29 cellular contexts compared by ENCODE assay signal in genomic region chrX:117843749-117844148, GRCh38.
"Had no signal": no experiment of that assay in that cellular context is flagged by ENCODE, and none has a peak within 500 bp of the region (broad histone marks: within the 10 kb centered on the region; RNA-seq: fewer than 3 reads in every experiment).

No MANE protein-coding gene starts in this region.

- ATAC-seq: natural killer cell; psoas muscle; right cardiac atrium; right lobe of liver; stimulated activated memory B cell treated with anti-CD40 and anti-IgM and Interleukin-4, amounts not matched to agents 10 μg/mL and 1 μg/mL and 100 μg/mL, for 72 hours; stimulated activated naive CD8-positive, alpha-beta T cell treated with anti-CD3 and anti-CD28 coated beads, Interleukin-15, amount 100 ng/mL, for 72 hours; stimulated activated naive CD8-positive, alpha-beta T cell treated with anti-CD3 and anti-CD28 coated beads, Interleukin-15, Interleukin-2, amounts not matched to agents 100 U/mL and 50 U/mL, for 24 hours; upper lobe of right lung had no signal

- H3K36me3 Mint-ChIP-seq: natural killer cell; neural progenitor cell; stimulated activated memory B cell treated with anti-CD40 and anti-IgM and Interleukin-4, amounts not matched to agents 10 μg/mL and 1 μg/mL and 100 μg/mL, for 72 hours; type B pancreatic cell had no signal

- H3K4me1 Mint-ChIP-seq: natural killer cell; nephron; stimulated activated memory B cell treated with anti-CD40 and anti-IgM and Interleukin-4, amounts not matched to agents 10 μg/mL and 1 μg/mL and 100 μg/mL, for 72 hours; stimulated activated naive CD8-positive, alpha-beta T cell treated with anti-CD3 and anti-CD28 coated beads, Interleukin-15, amount 100 ng/mL, for 72 hours had no signal

- H3K27ac ChIP-seq: neural progenitor cell, ovary, parathyroid adenoma, psoas muscle, right lobe of liver, sigmoid colon, suprapubic skin, testis, tibial artery, transverse colon, upper lobe of right lung, uterus had no signal

- H3K4me3 Mint-ChIP-seq: natural killer cell; nephron; neural progenitor cell; stimulated activated memory B cell treated with anti-CD40 and anti-IgM and Interleukin-4, amounts not matched to agents 10 μg/mL and 1 μg/mL and 100 μg/mL, for 72 hours; stimulated activated naive CD8-positive, alpha-beta T cell treated with anti-CD3 and anti-CD28 coated beads, Interleukin-15, amount 100 ng/mL, for 72 hours; type B pancreatic cell had no signal

- H3K4me3 ChIP-seq: neural progenitor cell, ovary, psoas muscle, right lobe of liver, sigmoid colon, suprapubic skin, testis, tibial artery, transverse colon, upper lobe of right lung, uterus had no signal

- H3K36me3 ChIP-seq: neural progenitor cell, ovary, right lobe of liver, sigmoid colon, suprapubic skin, tibial artery, transverse colon, upper lobe of right lung, uterus had no signal

- H3K4me1 ChIP-seq: neural progenitor cell, parathyroid adenoma, psoas muscle, right lobe of liver, sigmoid colon, suprapubic skin, testis, tibial artery, transverse colon, upper lobe of right lung, uterus had no signal

- FAIRE-seq: small intestine had no signal

- H3K9ac ChIP-seq: neural progenitor cell, parathyroid adenoma had no signal

- H3K9me3 Mint-ChIP-seq: stimulated activated naive CD8-positive, alpha-beta T cell treated with anti-CD3 and anti-CD28 coated beads, Interleukin-15, amount 100 ng/mL, for 72 hours; type B pancreatic cell had no signal

- H3K27me3 Mint-ChIP-seq: progenitor cell of endocrine pancreas; stimulated activated memory B cell treated with anti-CD40 and anti-IgM and Interleukin-4, amounts not matched to agents 10 μg/mL and 1 μg/mL and 100 μg/mL, for 72 hours; stimulated activated naive CD8-positive, alpha-beta T cell treated with anti-CD3 and anti-CD28 coated beads, Interleukin-15, amount 100 ng/mL, for 72 hours; type B pancreatic cell had no signal

- H3K4me2 ChIP-seq: neural progenitor cell had no signal

- H3K27ac Mint-ChIP-seq: natural killer cell; nephron; neural progenitor cell; progenitor cell of endocrine pancreas; stimulated activated memory B cell treated with anti-CD40 and anti-IgM and Interleukin-4, amounts not matched to agents 10 μg/mL and 1 μg/mL and 100 μg/mL, for 72 hours; stimulated activated naive CD8-positive, alpha-beta T cell treated with anti-CD3 and anti-CD28 coated beads, Interleukin-15, amount 100 ng/mL, for 72 hours; type B pancreatic cell had no signal

- H3K9me3 ChIP-seq: ovary, psoas muscle, sigmoid colon, suprapubic skin, testis, tibial artery, transverse colon, upper lobe of right lung, uterus had no signal

- H2AFZ ChIP-seq: neural progenitor cell, parathyroid adenoma had no signal

- DNase-seq: natural killer cell; occipital lobe; ovary; posterior cingulate gyrus; psoas muscle; right cardiac atrium; right lobe of liver; sigmoid colon; small intestine; stimulated activated CD4-positive, alpha-beta T cell treated with anti-CD3 and anti-CD28 coated beads, Interleukin-15, amount 100 ng/mL, for 24 hours; stimulated activated CD4-positive, alpha-beta T cell treated with anti-CD3 and anti-CD28 coated beads, Interleukin-4, amount 100 ng/mL, for 1 hour; stimulated activated CD4-positive, alpha-beta T cell treated with anti-CD3 and anti-CD28 coated beads, Interleukin-4, amount 100 ng/mL, for 4 hours; stimulated activated CD8-positive, alpha-beta memory T cell treated with anti-CD3 and anti-CD28 coated beads, Interleukin-4, amount 100 ng/mL, for 48 hours; stimulated activated naive CD4-positive, alpha-beta T cell; stimulated activated naive CD8-positive, alpha-beta T cell treated with anti-CD3 and anti-CD28 coated beads, Interleukin-15, amount 100 ng/mL, for 72 hours; stimulated activated naive CD8-positive, alpha-beta T cell treated with anti-CD3 and anti-CD28 coated beads, Interleukin-15, Interleukin-2, amounts not matched to agents 100 U/mL and 50 U/mL, for 24 hours; substantia nigra; testis; tibial artery; transverse colon; upper lobe of right lung; uterus had no signal

- H3K27me3 ChIP-seq: neural progenitor cell, ovary, right lobe of liver, sigmoid colon, suprapubic skin, testis, tibial artery, transverse colon, upper lobe of right lung, uterus had no signal
